In the genomic region with DNA sequence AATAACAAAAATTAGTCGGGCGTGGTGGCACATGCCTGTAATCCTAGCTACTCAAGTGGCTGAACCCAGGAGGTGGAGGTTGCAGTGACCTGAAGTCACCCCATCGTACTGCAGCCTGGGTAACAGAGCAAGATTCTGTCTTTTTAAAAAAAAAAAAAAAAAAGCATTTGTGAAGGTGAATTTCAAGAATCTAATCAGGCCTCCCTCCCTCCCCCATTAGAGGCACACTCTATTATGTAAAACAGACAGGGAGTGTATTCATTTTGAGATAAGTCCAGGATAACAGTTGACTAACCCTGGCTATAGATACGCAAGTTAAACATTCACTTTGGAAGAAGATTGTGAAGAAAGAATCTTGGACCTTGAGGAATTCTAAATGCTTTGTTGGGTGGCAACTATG, we compare ENCODE assay signal across 14 cellular contexts. TPM values are rescaled to one million over a fixed set of nuclear protein-coding genes. Genes with fewer than 3 reads are reported as not detected.
DNase-seq lines count a peak whose midpoint lies in the region; ATAC-seq and TF ChIP-seq lines count a peak whose summit lies in the region.
"Had no signal": no experiment of that assay in that cellular context is flagged by ENCODE, and none has a peak within 500 bp of the region (broad histone marks: within the 10 kb centered on the region; RNA-seq: fewer than 3 reads in every experiment).

No MANE protein-coding gene starts in this region.

- peaks cover 68% of the 10 kb centered on the region for H3K36me3 Mint-ChIP-seq in activated naive CD4-positive, alpha-beta T cell treated with anti-CD3 and anti-CD28 coated beads for 36 hours (ENCODE audit: low read depth)
- peaks cover 82% of the 10 kb centered on the region for H3K36me3 Mint-ChIP-seq in activated CD8-positive, alpha-beta T cell treated with anti-CD3 and anti-CD28 coated beads, Interleukin-2, amount 10 ng/mL, durations not matched to agents 7 days and 5 days (ENCODE audit: low read depth)

- H3K27me3 ChIP-seq in stomach (no peaks in the 10 kb centered on the region), suprapubic skin (no peaks in the 10 kb centered on the region)
- H3K27me3 ChIP-seq: transverse colon had no signal

- no peak for TF ChIP-seq POLR2A in stomach (IDR thresholded peaks at IDR 0.05)
- TF ChIP-seq POLR2A in suprapubic skin (IDR thresholded peaks at IDR 0.05): no peak

- H3K4me1 ChIP-seq in stomach (peaks cover 28 to 75% (median 51%) of the 10 kb centered on the region in 4 donors), suprapubic skin (peaks cover 38% of the 10 kb centered on the region)

- peaks cover 10% of the 10 kb centered on the region for H3K9me3 Mint-ChIP-seq in activated naive CD4-positive, alpha-beta T cell treated with anti-CD3 and anti-CD28 coated beads for 36 hours
- no peaks in the 10 kb centered on the region for H3K9me3 Mint-ChIP-seq in activated CD8-positive, alpha-beta T cell treated with anti-CD3 and anti-CD28 coated beads, Interleukin-2, amount 10 ng/mL, durations not matched to agents 7 days and 5 days (ENCODE audit: insufficient read depth)

- H3K4me3 Mint-ChIP-seq in activated naive CD4-positive, alpha-beta T cell treated with anti-CD3 and anti-CD28 coated beads for 36 hours: peak overlapping the region; percentile 94
- peak overlapping the region; percentile 85 for H3K4me3 Mint-ChIP-seq in activated CD8-positive, alpha-beta T cell treated with anti-CD3 and anti-CD28 coated beads, Interleukin-2, amount 10 ng/mL, durations not matched to agents 7 days and 5 days

- H3K4me3 ChIP-seq in stomach (peak overlapping the region in 3 of 4 donors; percentile 65 to 81 (median 66)), suprapubic skin (no peak overlapping the region)

- peak; percentile 30 for DNase-seq in activated naive CD4-positive, alpha-beta T cell treated with anti-CD3 and anti-CD28 coated beads for 36 hours
- no peak for DNase-seq in activated naive CD4-positive, alpha-beta T cell treated with anti-CD3 and anti-CD28 coated beads, Interleukin-2, amount 50 U/mL, for 16 hours
- no peak for DNase-seq in activated CD8-positive, alpha-beta T cell treated with anti-CD3 and anti-CD28 coated beads, Interleukin-2, amount 10 ng/mL, durations not matched to agents 7 days and 5 days
- peak; percentile 49 for DNase-seq in kidney tubule cell (ENCODE audit: low spot score)
- DNase-seq in stomach: no peak
- DNase-seq in GM19238 (ENCODE audit: insufficient read length, low spot score): no peak
- DNase-seq in suprapubic skin (ENCODE audit: low spot score in 2 of 2): no peak
- DNase-seq in NCI-H1417 treated with DMSO at 0.1 percent for 48 hours (lab: John Stamatoyannopoulos, UW): no peak
- DNase-seq: activated gamma-delta T cell; hippocampal formation; NCI-H1105 treated with DMSO at 0.1 percent for 48 hours; NK-92 treated with Interleukin-12 subunit alpha and Interleukin-12 subunit beta, amount 100 ng/mL, for 24 hours; stimulated activated CD4-positive, alpha-beta T cell treated with anti-CD3 and anti-CD28 coated beads, Interleukin-1b, Interleukin-23, amount 100 ng/mL, for 48 hours; transverse colon had no signal

- H3K27ac ChIP-seq in stomach (peak overlapping the region in 2 of 5 donors; percentile 30 to 98), suprapubic skin (no peak overlapping the region)

- no peak for TF ChIP-seq EP300 in stomach (IDR thresholded peaks at IDR 0.05)
- no peak for TF ChIP-seq EP300 in suprapubic skin (IDR thresholded peaks at IDR 0.05)

- intact Hi-C loops in activated naive CD4-positive, alpha-beta T cell treated with anti-CD3 and anti-CD28 coated beads for 36 hours (cut with micrococcal nuclease): loop anchor here (2.0 to 10.0 kb wide), 4 partner anchors 29 to 757 kb away; no protein-coding TSS in a partner anchor
- intact Hi-C loops in stomach (cut with DNase I; ENCODE audit: low total_unique reads): no loop called here

- H3K27me3 Mint-ChIP-seq in activated naive CD4-positive, alpha-beta T cell treated with anti-CD3 and anti-CD28 coated beads for 36 hours (ENCODE audit: low read depth): no peaks in the 10 kb centered on the region
- no peaks in the 10 kb centered on the region for H3K27me3 Mint-ChIP-seq in activated CD8-positive, alpha-beta T cell treated with anti-CD3 and anti-CD28 coated beads, Interleukin-2, amount 10 ng/mL, durations not matched to agents 7 days and 5 days (ENCODE audit: low read depth)

- peaks cover 74% of the 10 kb centered on the region for H3K4me1 Mint-ChIP-seq in activated naive CD4-positive, alpha-beta T cell treated with anti-CD3 and anti-CD28 coated beads for 36 hours (ENCODE audit: low read depth)
- peaks cover 70% of the 10 kb centered on the region for H3K4me1 Mint-ChIP-seq in activated CD8-positive, alpha-beta T cell treated with anti-CD3 and anti-CD28 coated beads, Interleukin-2, amount 10 ng/mL, durations not matched to agents 7 days and 5 days (ENCODE audit: low read depth)

- no peak for ATAC-seq in activated CD8-positive, alpha-beta T cell treated with anti-CD3 and anti-CD28 coated beads, Interleukin-2, amount 10 ng/mL, durations not matched to agents 7 days and 5 days

- WGBS in stomach, 5 donors: 44 to 79% (median 59%) methylated on average over 4 of the region's 4 CpGs
- 65% methylated on average over 4 of the region's 4 CpGs for WGBS in suprapubic skin

- POLR2A ChIA-PET in activated CD8-positive, alpha-beta T cell treated with anti-CD3 and anti-CD28 coated beads, Interleukin-2, amount 10 ng/mL, durations not matched to agents 7 days and 5 days (lab: Charles Lee): interaction anchor here (1.3 to 3.4 kb wide), 4 partner anchors 65 to 303 kb away, joined by 3 to 29 read pairs (median 15); partner anchors contain the start of genes AMN1 and ETFBKMT

- CTCF ChIA-PET in activated naive CD4-positive, alpha-beta T cell treated with anti-CD3 and anti-CD28 coated beads for 36 hours (lab: Charles Lee): interaction anchor here (0.6 to 1.3 kb wide), 9 partner anchors 31 to 350 kb away, joined by 3 to 4 read pairs (median 3); no protein-coding TSS in a partner anchor
- CTCF ChIA-PET in activated CD8-positive, alpha-beta T cell treated with anti-CD3 and anti-CD28 coated beads, Interleukin-2, amount 10 ng/mL, durations not matched to agents 7 days and 5 days (lab: Charles Lee): interaction anchor here (0.6 to 4.5 kb wide), 4 partner anchors 20 to 309 kb away, joined by 3 to 27 read pairs (median 8); no protein-coding TSS in a partner anchor

- peaks cover 0 to 46% (median 34%) of the 10 kb centered on the region in 4 donors for H3K36me3 ChIP-seq in stomach
- H3K36me3 ChIP-seq in suprapubic skin: peaks cover 8% of the 10 kb centered on the region

- H3K27ac Mint-ChIP-seq in activated naive CD4-positive, alpha-beta T cell treated with anti-CD3 and anti-CD28 coated beads for 36 hours: peak overlapping the region; percentile 99
- H3K27ac Mint-ChIP-seq in activated CD8-positive, alpha-beta T cell treated with anti-CD3 and anti-CD28 coated beads, Interleukin-2, amount 10 ng/mL, durations not matched to agents 7 days and 5 days: peak overlapping the region; percentile 95

- TF ChIP-seq CTCF in stomach (IDR thresholded peaks at IDR 0.05): no peak
- TF ChIP-seq CTCF in suprapubic skin (IDR thresholded peaks at IDR 0.05): no peak

- no peaks in the 10 kb centered on the region for H3K9me3 ChIP-seq in stomach
- no peaks in the 10 kb centered on the region for H3K9me3 ChIP-seq in suprapubic skin
- H3K9me3 ChIP-seq: transverse colon had no signal

RNA-seq across cellular contexts. Expression of gene RESF1, which starts 2.9 kb away (rescaled TPM):
- total RNA-seq in activated naive CD4-positive, alpha-beta T cell treated with anti-CD3 and anti-CD28 coated beads for 36 hours: 10 to 100 TPM; 65.6 to 73.5 TPM
- 100 to 1,000 TPM; 112 to 126 TPM for total RNA-seq in activated CD8-positive, alpha-beta T cell treated with anti-CD3 and anti-CD28 coated beads, Interleukin-2, amount 10 ng/mL, durations not matched to agents 7 days and 5 days
- 100 to 1,000 TPM in 2 of 5 donors, 10 to 100 TPM in 3; 48.1 to 255 (median 80.0) TPM for total RNA-seq in stomach
- polyA plus RNA-seq in stomach: 10 to 100 TPM; 15.4 to 32.0 (median 25.8) TPM
- 100 to 1,000 TPM in 1 of 4 donors, 10 to 100 TPM in 3; 58.0 to 115 (median 69.8) TPM for total RNA-seq in suprapubic skin

Comparison
In these comparisons a context has a peak if more than half of its experiments do, and no peak if none do; other contexts are left out.
1. DNase-seq: peak in activated naive CD4-positive, alpha-beta T cell treated with anti-CD3 and anti-CD28 coated beads for 36 hours (single experiment) and kidney tubule cell (single experiment); none in activated naive CD4-positive, alpha-beta T cell treated with anti-CD3 and anti-CD28 coated beads, Interleukin-2, amount 50 U/mL, for 16 hours (single experiment), activated CD8-positive, alpha-beta T cell treated with anti-CD3 and anti-CD28 coated beads, Interleukin-2, amount 10 ng/mL, durations not matched to agents 7 days and 5 days (single experiment), stomach (single experiment), GM19238 (single experiment), suprapubic skin (0 of 2) and NCI-H1417 treated with DMSO at 0.1 percent for 48 hours (single experiment).